ENCODE assay signal across 11 cellular contexts in the genomic region with DNA sequence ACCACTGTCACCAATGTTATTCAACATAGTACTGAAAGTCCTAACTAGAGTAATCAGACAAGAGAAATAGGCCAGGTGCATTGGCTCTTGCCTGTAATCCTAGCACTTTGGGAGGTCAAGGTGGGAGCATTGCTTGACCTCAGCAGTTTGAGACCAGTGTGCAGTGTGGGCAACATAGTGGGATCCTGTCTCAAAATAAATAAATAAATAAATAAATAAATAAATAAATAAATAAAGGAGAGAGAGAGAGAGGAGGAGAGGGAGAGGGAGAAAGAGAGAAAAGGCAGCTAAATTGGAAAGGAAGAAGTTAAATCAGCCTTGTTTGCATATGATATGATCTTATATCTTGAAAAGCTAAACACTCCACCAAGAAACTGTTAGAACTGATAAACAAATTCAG.
"Had no signal": no experiment of that assay in that cellular context is flagged by ENCODE, and none has a peak within 500 bp of the region (broad histone marks: within the 10 kb centered on the region; RNA-seq: fewer than 3 reads in every experiment).

No MANE protein-coding gene starts in this region.

- DNase-seq: GM23248, GOT3, H7, H9, HCEC 1CT, HFFc6 had no signal

- H3K4me2 ChIP-seq: GM23338 had no signal

- H3K9me3 ChIP-seq: HAP-1 had no signal

- ATAC-seq: GM23338, HCT116 had no signal

- FAIRE-seq: H1, H54 had no signal

- H3K27ac ChIP-seq: GM23248 had no signal

- H3K36me3 ChIP-seq: HAP-1 had no signal

- H3K4me1 ChIP-seq: HAP-1 had no signal

- H3K4me3 ChIP-seq: GM23248, GM23338, HAP-1 had no signal
